18 cellular contexts compared by ENCODE assay signal in the genomic region with DNA sequence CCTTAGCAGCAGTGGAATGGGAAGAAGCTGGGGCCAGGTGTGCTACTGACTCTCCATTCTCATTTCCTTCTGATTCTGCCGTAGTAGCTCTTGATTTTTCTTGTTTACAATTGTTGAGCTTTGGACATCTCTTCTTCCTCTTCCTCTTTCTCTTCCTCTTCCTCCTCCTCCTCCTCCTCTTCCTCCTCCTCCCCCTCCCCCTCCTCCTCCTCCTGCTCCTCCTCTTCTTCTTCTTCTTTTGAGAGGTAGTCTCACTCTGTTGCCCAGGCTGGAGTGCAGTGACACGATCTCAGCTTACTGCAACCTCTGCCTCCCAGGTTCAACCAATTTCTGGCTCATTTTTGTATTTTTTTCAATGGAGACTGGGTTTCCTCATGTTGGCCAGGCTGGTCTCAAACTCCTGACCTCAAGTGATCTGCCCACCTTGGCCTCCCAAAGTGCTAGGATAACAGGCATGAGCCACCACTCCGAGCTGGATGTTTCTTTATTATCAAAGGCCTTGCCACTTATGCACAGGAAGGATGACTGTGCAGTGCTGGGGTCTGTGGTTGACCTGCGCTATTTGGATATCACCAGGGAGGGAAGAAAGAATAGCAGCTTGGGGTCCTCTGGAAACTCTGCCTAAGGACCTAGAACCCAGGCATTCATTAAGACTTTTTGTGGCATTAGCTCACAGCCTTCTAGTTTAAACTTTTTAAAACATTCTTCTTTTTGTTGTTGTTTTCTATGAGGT.
"Had no signal": no experiment of that assay in that cellular context is flagged by ENCODE, and none has a peak within 500 bp of the region (broad histone marks: within the 10 kb centered on the region; RNA-seq: fewer than 3 reads in every experiment).

No MANE protein-coding gene starts in this region.

- H3K4me1 Mint-ChIP-seq: activated CD4-positive, alpha-beta T cell treated with anti-CD3 and anti-CD28 coated beads for 36 hours; stimulated activated effector memory CD8-positive, alpha-beta T cell treated with anti-CD3 and anti-CD28 coated beads, Interleukin-12 subunit alpha, Interleukin-12 subunit beta, amount 100 ng/mL, for 72 hours had no signal

- H3K36me3 Mint-ChIP-seq: naive B cell; stimulated activated effector memory CD8-positive, alpha-beta T cell treated with anti-CD3 and anti-CD28 coated beads, Interleukin-12 subunit alpha, Interleukin-12 subunit beta, amount 100 ng/mL, for 72 hours had no signal

- H3K9me3 Mint-ChIP-seq: activated CD8-positive, alpha-beta T cell treated with anti-CD3 and anti-CD28 coated beads for 36 hours; dendritic cell treated with granulocyte-macrophage colony-stimulating factor and Interleukin-4, amounts not matched to agents 40 ng/mL and 50 ng/mL, for 4 days; endodermal cell; naive B cell; stimulated activated effector memory CD8-positive, alpha-beta T cell treated with anti-CD3 and anti-CD28 coated beads, Interleukin-12 subunit alpha, Interleukin-12 subunit beta, amount 100 ng/mL, for 72 hours had no signal

- H3K27me3 Mint-ChIP-seq: activated CD4-positive, alpha-beta T cell treated with anti-CD3 and anti-CD28 coated beads for 36 hours; activated CD8-positive, alpha-beta T cell treated with anti-CD3 and anti-CD28 coated beads for 36 hours; dendritic cell treated with granulocyte-macrophage colony-stimulating factor and Interleukin-4, amounts not matched to agents 40 ng/mL and 50 ng/mL, for 4 days; naive B cell; progenitor cell of endocrine pancreas had no signal

- H3K4me2 ChIP-seq: smooth muscle cell had no signal

- ATAC-seq: activated CD4-positive, alpha-beta T cell treated with anti-CD3 and anti-CD28 coated beads for 36 hours; activated CD8-positive, alpha-beta T cell treated with anti-CD3 and anti-CD28 coated beads for 36 hours; body of pancreas; left colon; right cardiac atrium; stimulated activated effector memory CD8-positive, alpha-beta T cell treated with anti-CD3 and anti-CD28 coated beads, Interleukin-12 subunit alpha, Interleukin-12 subunit beta, amount 100 ng/mL, for 72 hours had no signal

- H3K27ac ChIP-seq: body of pancreas, neutrophil, tibial nerve, WERI-Rb-1 had no signal

- H3K4me3 ChIP-seq: body of pancreas, lung, smooth muscle cell, tibial nerve had no signal

- H3K36me3 ChIP-seq: neutrophil, tibial nerve, WERI-Rb-1 had no signal

- H3K27me3 ChIP-seq: body of pancreas, neutrophil, tibial nerve had no signal

- H3K9me3 ChIP-seq: body of pancreas, neutrophil, tibial nerve had no signal

- H3K27ac Mint-ChIP-seq: activated CD4-positive, alpha-beta T cell treated with anti-CD3 and anti-CD28 coated beads for 36 hours; activated CD8-positive, alpha-beta T cell treated with anti-CD3 and anti-CD28 coated beads for 36 hours; dendritic cell treated with granulocyte-macrophage colony-stimulating factor and Interleukin-4, amounts not matched to agents 40 ng/mL and 50 ng/mL, for 4 days; endodermal cell; progenitor cell of endocrine pancreas; stimulated activated effector memory CD8-positive, alpha-beta T cell treated with anti-CD3 and anti-CD28 coated beads, Interleukin-12 subunit alpha, Interleukin-12 subunit beta, amount 100 ng/mL, for 72 hours had no signal

- H3K4me1 ChIP-seq: body of pancreas had no signal

- H3K4me3 Mint-ChIP-seq: activated CD4-positive, alpha-beta T cell treated with anti-CD3 and anti-CD28 coated beads for 36 hours; activated CD8-positive, alpha-beta T cell treated with anti-CD3 and anti-CD28 coated beads for 36 hours; dendritic cell treated with granulocyte-macrophage colony-stimulating factor and Interleukin-4, amounts not matched to agents 40 ng/mL and 50 ng/mL, for 4 days; endodermal cell; naive B cell; stimulated activated effector memory CD8-positive, alpha-beta T cell treated with anti-CD3 and anti-CD28 coated beads, Interleukin-12 subunit alpha, Interleukin-12 subunit beta, amount 100 ng/mL, for 72 hours had no signal

- DNase-seq: activated CD4-positive, alpha-beta T cell treated with anti-CD3 and anti-CD28 coated beads for 36 hours; activated CD8-positive, alpha-beta memory T cell treated with anti-CD3 and anti-CD28 coated beads, Interleukin-2, amount 50 U/mL, for 4 hours; activated CD8-positive, alpha-beta T cell treated with anti-CD3 and anti-CD28 coated beads for 36 hours; activated naive CD4-positive, alpha-beta T cell; body of pancreas; endodermal cell; left colon; naive B cell; right cardiac atrium; T-helper 9 cell; WERI-Rb-1 had no signal
